ENCODE assay signal across 10 cellular contexts in the genomic region with DNA sequence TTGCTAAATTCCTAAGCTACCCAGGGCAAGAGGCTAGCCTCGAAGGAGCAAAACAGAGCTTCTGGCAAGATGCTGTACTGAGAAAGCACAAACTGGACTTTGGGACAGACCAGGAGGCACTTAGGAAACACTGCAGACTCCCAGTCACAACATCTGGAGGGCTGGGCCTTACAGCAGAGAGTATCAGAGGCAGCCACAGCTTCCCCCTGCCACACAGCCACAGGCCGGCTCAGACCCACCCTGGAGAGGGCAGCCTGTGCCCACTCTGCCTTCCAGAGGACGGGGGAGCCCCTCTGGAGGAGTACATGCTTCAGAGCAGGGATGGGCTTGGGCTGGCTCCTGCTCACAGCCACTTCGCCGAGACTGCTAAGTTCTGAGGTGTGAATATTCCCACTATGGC. TPM values are rescaled to one million over a fixed set of nuclear protein-coding genes. Genes with fewer than 3 reads are reported as not detected.
DNase-seq lines count a peak whose midpoint lies in the region; ATAC-seq, FAIRE-seq and TF ChIP-seq lines count a peak whose summit lies in the region.
"Had no signal": no experiment of that assay in that cellular context is flagged by ENCODE, and none has a peak within 500 bp of the region (broad histone marks: within the 10 kb centered on the region; RNA-seq: fewer than 3 reads in every experiment).

No MANE protein-coding gene starts in this region.

- intact Hi-C loops in adrenal gland (cut with DNase I) (no loop called here), HepG2 (cut with micrococcal nuclease; ENCODE audit: unreplicated experiment) (loop anchor here (10.0 kb wide), 1 partner anchor 107 kb away; a partner anchor contains a TSS)

- H3K9ac ChIP-seq in HepG2 (ENCODE audit: insufficient read depth, low read depth, low read length) (no peak overlapping the region), stomach smooth muscle (ENCODE audit: low read length in 2 of 2) (no peak overlapping the region)

- no peak for TF ChIP-seq POLR2A in adrenal gland (IDR thresholded peaks at IDR 0.05)
- TF ChIP-seq POLR2A in HepG2 (IDR thresholded peaks at IDR 0.05; ENCODE audit: insufficient read depth in 1 of 2, low read depth in 2 of 2, low read length in 2 of 2), result no peak

- TF ChIP-seq CTCF in adrenal gland (IDR thresholded peaks at IDR 0.05) (no peak), HepG2 (CRISPR knock-in tag; IDR thresholded peaks at IDR 0.05) (no peak)

- H3K27ac ChIP-seq in adrenal gland (peak overlapping the region in 4 of 5 donors; percentile 66 to 87 (median 80)), HepG2 (ENCODE audit: extremely low read length, insufficient read depth, low read length) (no peak overlapping the region), stomach smooth muscle (ENCODE audit: low read length) (peak overlapping the region; percentile 74)

- H3K36me3 ChIP-seq in adrenal gland (replicated peaks in 1 of 2) (no peaks in the 10 kb centered on the region), HepG2 (replicated peaks in 1 of 2; ENCODE audit: control insufficient read depth in 1 of 2, insufficient read depth in 2 of 2, low read length in 2 of 2) (peaks cover 1 to 22% of the 10 kb centered on the region in 2 experiments; a peak in 3 of 5 replicates), stomach smooth muscle (ENCODE audit: control insufficient read depth in 2 of 2, insufficient read depth in 2 of 2, low read length in 2 of 2) (peaks cover 2 to 3% of the 10 kb centered on the region in 2 donors)

- peaks cover 3% of the 10 kb centered on the region; the same call in 1 of the 2 replicates for H4K20me1 ChIP-seq in HepG2 (ENCODE audit: insufficient read depth, low read length)

- TF ChIP-seq EP300 in HepG2 (IDR thresholded peaks at IDR 0.05; ENCODE audit: low read depth in 2 of 2, low read length in 2 of 2), result no peak
- no peak for TF ChIP-seq EP300 in HepG2 (CRISPR knock-in tag; IDR thresholded peaks at IDR 0.05; ENCODE audit: borderline replicate concordance)

- peaks cover 73% of the 10 kb centered on the region for H3K79me2 ChIP-seq in HepG2 (ENCODE audit: insufficient read depth, low read length)

- H3K4me1 ChIP-seq in adrenal gland (replicated peaks in 1 of 2) (peaks cover 29 to 35% of the 10 kb centered on the region in 2 donors), HepG2 (ENCODE audit: insufficient read depth, low read length) (peaks cover 39% of the 10 kb centered on the region), stomach smooth muscle (ENCODE audit: control insufficient read depth, insufficient read depth, low read length) (peaks cover 38% of the 10 kb centered on the region)

- no TSS peak for BruUV-seq in HepG2 (replicated peaks; lab: Mats Ljungman, UMichigan)

- POLR2A ChIA-PET in HepG2 (lab: Yijun Ruan, JAX), result interaction anchor here (0.7 to 1.5 kb wide), 2 partner anchors 38 to 51 kb away, joined by 3 to 6 read pairs; no protein-coding TSS in a partner anchor

- 70 to 76% (median 73%) methylated on average over 3 to 5 of the region's 5 CpGs for WGBS in adrenal gland, 4 donors
- 97% methylated on average over 3 of the region's 5 CpGs for WGBS in HepG2 (ENCODE audit: low lambda C conversion rate)

- H3K4me2 ChIP-seq in HepG2 (ENCODE audit: low read depth, low read length), result no peak overlapping the region

- TF ChIP-seq RAD21 in HepG2 (CRISPR knock-in tag; IDR thresholded peaks at IDR 0.05), result no peak

- peak overlapping the region; percentile 39 for H3K4me3 ChIP-seq in Jurkat, Clone E6-1 (ENCODE audit: low read length)
- H3K4me3 ChIP-seq in adrenal gland (no peak overlapping the region), HepG2 (replicated peaks in 1 of 3; ENCODE audit: insufficient read depth in 1 of 3, low read depth in 2 of 3, low read length in 3 of 3) (no peak overlapping the region), stomach smooth muscle (ENCODE audit: low read length in 2 of 2) (no peak overlapping the region)

- H2AFZ ChIP-seq in HepG2 (ENCODE audit: low read length), result no peak overlapping the region

- H3K27me3 ChIP-seq in adrenal gland (no peaks in the 10 kb centered on the region), HepG2 (ENCODE audit: control insufficient read depth in 1 of 2, insufficient read depth in 2 of 2, low read length in 2 of 2) (no peaks in the 10 kb centered on the region), stomach smooth muscle (ENCODE audit: control insufficient read depth in 1 of 2, insufficient read depth in 2 of 2, low read length in 2 of 2) (no peaks in the 10 kb centered on the region)

- no peak for DNase-seq in Jurkat, Clone E6-1 (ENCODE audit: low read depth, low spot score)
- DNase-seq in adrenal gland (no peak), HepG2 (ENCODE audit: low spot score) (no peak), NK-92 (lab: John Stamatoyannopoulos, UW; ENCODE audit: unreplicated experiment) (no peak), NCI-H1048 (lab: John Stamatoyannopoulos, UW) (no peak)
- DNase-seq: central memory CD4-positive, alpha-beta T cell; NCI-H2171 had no signal

- CTCF ChIA-PET in HepG2 (lab: Yijun Ruan, JAX; ENCODE audit: low intra/inter-chr PET ratio, low total read pairs), result no interaction called here

- FAIRE-seq in HepG2 (lab: Jason Lieb, UNC), result no peak

- ATAC-seq in HepG2 (peak; percentile 49; the same call in 2 of the 3 replicates), GM21737 (IDR thresholded peaks at IDR 0.05; ENCODE audit: unreplicated experiment) (no peak), HG03439 (IDR thresholded peaks at IDR 0.05; ENCODE audit: unreplicated experiment) (no peak)

- no peaks in the 10 kb centered on the region for H3K9me3 ChIP-seq in adrenal gland (replicated peaks in 1 of 3)
- H3K9me3 ChIP-seq in HepG2 (ENCODE audit: low read length), result no peaks in the 10 kb centered on the region
- H3K9me3 ChIP-seq in stomach smooth muscle (ENCODE audit: control insufficient read depth in 2 of 2, low read length in 2 of 2), result no peaks in the 10 kb centered on the region

- in situ Hi-C loops in HepG2 (cut with HindIII; ENCODE audit: extremely low pct_ligation_motif_present, low pct_unique_long_range_greater_than_20kb), result no loop called here

TF ChIP-seq in HepG2, 621 proteins besides CTCF, POLR2A, EP300 and RAD21 (continues in another document):
- TF ChIP-seq KDM1A (CRISPR knock-in tag; IDR thresholded peaks at IDR 0.05), result no peak

RNA-seq across cellular contexts. Expression of a gene that starts 17.4 kb away (rescaled TPM):
- 131 TPM for polyA plus RNA-seq in Jurkat, Clone E6-1 (2012; ENCODE audit: insufficient read depth, insufficient read length)
- total RNA-seq in adrenal gland, result 100 to 1,000 TPM in 2 of 8 donors, 10 to 100 TPM in 6; 56.2 to 102 (median 87.6) TPM
- polyA plus RNA-seq in adrenal gland, result 10 to 100 TPM; 16.8 to 57.6 (median 24.5) TPM
- 26.0 and 37.3 TPM in 2 replicates for total RNA-seq in HepG2 (2016; rRNA removed; fragmentation: Illumina TruSeq; extraction: Trizol)
- total RNA-seq in HepG2 (2016; cell fraction: cytosol; rRNA removed; fragmentation: Illumina TruSeq; extraction: Trizol; ENCODE audit: low read depth), result 23.2 and 25.4 TPM in 2 replicates
- 23.4 and 37.6 TPM in 2 replicates for total RNA-seq in HepG2 (2016; cell fraction: insoluble cytoplasmic fraction; rRNA removed; fragmentation: Illumina TruSeq; extraction: Trizol)
- 25.1 and 27.8 TPM in 2 replicates for total RNA-seq in HepG2 (2016; cell fraction: membrane; rRNA removed; fragmentation: Illumina TruSeq; extraction: Trizol)
- total RNA-seq in HepG2 (2016; cell fraction: nucleus; rRNA removed; fragmentation: Illumina TruSeq; extraction: Trizol), result 30.5 and 36.8 TPM in 2 replicates
- polyA plus RNA-seq in HepG2 (2011; rRNA removed), result 28.5 and 29.6 TPM in 2 replicates
- 21.0 and 24.9 TPM in 2 replicates for polyA plus RNA-seq in HepG2 (2011; cell fraction: cytosol; rRNA removed)
- 30.7 and 35.6 TPM in 2 replicates for polyA plus RNA-seq in HepG2 (2011; cell fraction: nucleus; rRNA removed)
- 24.9 and 27.0 TPM in 2 replicates for polyA plus RNA-seq in HepG2 (2012)
- 6.2 and 6.5 TPM in 2 replicates for polyA plus RNA-seq in HepG2 (2016; cell fraction: cytosol; fragmentation: Illumina TruSeq; extraction: Trizol; ENCODE audit: low read depth)
- polyA plus RNA-seq in HepG2 (2016; cell fraction: insoluble cytoplasmic fraction; fragmentation: Illumina TruSeq; extraction: Trizol; ENCODE audit: low read depth), result 18.2 and 18.4 TPM in 2 replicates
- polyA plus RNA-seq in HepG2 (2016; cell fraction: membrane; fragmentation: Illumina TruSeq; extraction: Trizol; ENCODE audit: low read depth), result 12.5 and 13.5 TPM in 2 replicates
- polyA plus RNA-seq in HepG2 (2016; cell fraction: nucleus; fragmentation: Illumina TruSeq; extraction: Trizol; ENCODE audit: insufficient read depth, low read depth), result 36.5 and 39.4 TPM in 2 replicates
- polyA minus RNA-seq in HepG2 (2011; rRNA and poly(A)+ RNA removed; ENCODE audit: low replicate concordance), result 37.9 and 66.1 TPM in 2 replicates
- 35.0 and 40.6 TPM in 2 replicates for polyA minus RNA-seq in HepG2 (2011; cell fraction: cytosol; rRNA and poly(A)+ RNA removed)
- polyA minus RNA-seq in HepG2 (2011; cell fraction: nucleus; rRNA and poly(A)+ RNA removed), result 30.6 and 37.2 TPM in 2 replicates

RNA-seq across cellular contexts. Expression of a gene that starts 44.5 kb away (rescaled TPM):
- 17.3 TPM for polyA plus RNA-seq in Jurkat, Clone E6-1 (2012; ENCODE audit: insufficient read depth, insufficient read length)
- total RNA-seq in adrenal gland (10 to 100 TPM in 6 of 8 donors, 1 to 10 TPM in 2; 6.9 to 19.4 (median 15.2) TPM), HepG2 (2016; rRNA removed; fragmentation: Illumina TruSeq; extraction: Trizol) (3.4 and 4.9 TPM in 2 replicates)
- polyA plus RNA-seq in adrenal gland (10 to 100 TPM; 18.7 to 37.7 (median 20.9) TPM), HepG2 (2011; rRNA removed) (8.6 and 9.1 TPM in 2 replicates)
- total RNA-seq in HepG2 (2016; cell fraction: cytosol; rRNA removed; fragmentation: Illumina TruSeq; extraction: Trizol; ENCODE audit: low read depth), result 11.3 and 18.9 TPM in 2 replicates
- 3.1 and 3.9 TPM in 2 replicates for total RNA-seq in HepG2 (2016; cell fraction: insoluble cytoplasmic fraction; rRNA removed; fragmentation: Illumina TruSeq; extraction: Trizol)
- total RNA-seq in HepG2 (2016; cell fraction: membrane; rRNA removed; fragmentation: Illumina TruSeq; extraction: Trizol), result 4.8 and 9.2 TPM in 2 replicates
- 3.6 and 5.0 TPM in 2 replicates for total RNA-seq in HepG2 (2016; cell fraction: nucleus; rRNA removed; fragmentation: Illumina TruSeq; extraction: Trizol)
- 5.3 and 9.7 TPM in 2 replicates for polyA plus RNA-seq in HepG2 (2011; cell fraction: cytosol; rRNA removed)
- 24.5 and 26.0 TPM in 2 replicates for polyA plus RNA-seq in HepG2 (2011; cell fraction: nucleus; rRNA removed)
- polyA plus RNA-seq in HepG2 (2012), result 4.3 and 5.5 TPM in 2 replicates
- 0.75 and 0.90 TPM in 2 replicates for polyA plus RNA-seq in HepG2 (2016; cell fraction: cytosol; fragmentation: Illumina TruSeq; extraction: Trizol; ENCODE audit: low read depth)
- 3.5 and 4.2 TPM in 2 replicates for polyA plus RNA-seq in HepG2 (2016; cell fraction: insoluble cytoplasmic fraction; fragmentation: Illumina TruSeq; extraction: Trizol; ENCODE audit: low read depth)
- 0.78 and 0.89 TPM in 2 replicates for polyA plus RNA-seq in HepG2 (2016; cell fraction: membrane; fragmentation: Illumina TruSeq; extraction: Trizol; ENCODE audit: low read depth)
- 9.9 and 10.3 TPM in 2 replicates for polyA plus RNA-seq in HepG2 (2016; cell fraction: nucleus; fragmentation: Illumina TruSeq; extraction: Trizol; ENCODE audit: insufficient read depth, low read depth)
- polyA minus RNA-seq in HepG2 (2011; rRNA and poly(A)+ RNA removed; ENCODE audit: low replicate concordance), result 3.9 and 5.9 TPM in 2 replicates
- polyA minus RNA-seq in HepG2 (2011; cell fraction: cytosol; rRNA and poly(A)+ RNA removed), result 1.9 and 2.6 TPM in 2 replicates
- 8.8 and 11.6 TPM in 2 replicates for polyA minus RNA-seq in HepG2 (2011; cell fraction: nucleus; rRNA and poly(A)+ RNA removed)
